Comparison of ENCODE assay signal across 9 cellular contexts in genomic region chr7:144226866-144227265, GRCh38. TPM values are rescaled to one million over a fixed set of nuclear protein-coding genes. Genes with fewer than 3 reads are reported as not detected.
"Had no signal": no experiment of that assay in that cellular context is flagged by ENCODE, and none has a peak within 500 bp of the region (broad histone marks: within the 10 kb centered on the region; RNA-seq: fewer than 3 reads in every experiment).

No MANE protein-coding gene starts in this region.

RNA-seq across cellular contexts. Expression of gene OR2A42, which starts 12.5 kb away (rescaled TPM):
- total RNA-seq: LHCN-M2, MCF 10A, NCI-H460, OCI-LY7, PC-9, Right ventricle myocardium inferior, SJCRH30, SK-MEL-5 had no signal

RNA-seq across cellular contexts. Expression of gene ARHGEF35, which starts 31.2 kb away (rescaled TPM):
- total RNA-seq: MCF 10A, OCI-LY7, SJCRH30, SK-MEL-5 had no signal

RNA-seq across cellular contexts. Expression of gene OR2A7, which starts 37.7 kb away (rescaled TPM):
- total RNA-seq: LHCN-M2, NCI-H460, OCI-LY7, SJCRH30, SK-MEL-5 had no signal

RNA-seq across cellular contexts. Expression of gene CTAGE8, which starts 42.2 kb away (rescaled TPM):
- total RNA-seq: OCI-LY7, RPMI7951, SJCRH30, SK-MEL-5 had no signal

RNA-seq across cellular contexts. Expression of gene CTAGE4, which starts 43.6 kb away (rescaled TPM):
- total RNA-seq: LHCN-M2, OCI-LY7, SJCRH30, SK-MEL-5 had no signal
